1 cellular context compared by ENCODE assay signal in the genomic region with DNA sequence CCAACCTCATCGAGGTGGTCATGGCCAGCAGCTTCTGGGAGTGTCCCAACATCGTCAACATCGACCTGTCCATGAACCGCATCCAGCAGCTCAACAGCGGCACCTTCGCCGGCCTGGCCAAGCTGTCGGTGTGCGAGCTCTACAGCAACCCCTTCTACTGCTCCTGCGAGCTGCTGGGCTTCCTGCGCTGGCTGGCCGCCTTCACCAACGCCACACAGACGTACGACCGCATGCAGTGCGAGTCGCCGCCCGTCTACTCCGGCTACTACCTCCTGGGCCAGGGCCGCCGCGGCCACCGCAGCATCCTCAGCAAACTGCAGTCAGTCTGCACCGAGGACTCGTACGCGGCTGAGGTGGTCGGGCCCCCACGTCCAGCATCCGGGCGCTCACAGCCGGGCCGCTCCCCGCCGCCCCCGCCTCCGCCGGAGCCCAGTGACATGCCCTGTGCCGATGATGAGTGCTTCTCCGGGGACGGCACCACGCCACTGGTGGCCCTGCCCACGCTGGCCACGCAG.
TF ChIP-seq lines count a peak whose summit lies in the region.

No MANE protein-coding gene starts in this region.

TF ChIP-seq in H1, 55 proteins besides CTCF, POLR2A, EP300 and RAD21:
- TF ChIP-seq SRF (IDR thresholded peaks at IDR 0.05; ENCODE audit: low read depth, low read length) (no peak), JUN (IDR thresholded peaks at IDR 0.05; ENCODE audit: low read depth, low read length) (no peak), HDAC6 (IDR thresholded peaks at IDR 0.05; ENCODE audit: low read depth, low read length) (no peak), SIRT6 (IDR thresholded peaks at IDR 0.05; ENCODE audit: low read length) (no peak), TEAD4 (IDR thresholded peaks at IDR 0.05; ENCODE audit: low read depth, low read length) (no peak), KDM5A (IDR thresholded peaks at IDR 0.05; ENCODE audit: low read length) (no peak), CHD1 (IDR thresholded peaks at IDR 0.05; ENCODE audit: low read depth, low read length) (no peak), CTBP2 (IDR thresholded peaks at IDR 0.05; ENCODE audit: borderline replicate concordance, insufficient read depth, insufficient read length, low read length) (no peak), SUZ12 (IDR thresholded peaks at IDR 0.05; ENCODE audit: low read length) (no peak), HDAC2 (IDR thresholded peaks at IDR 0.05; ENCODE audit: borderline replicate concordance in 1 of 2, low read depth in 2 of 2, low read length in 2 of 2) (no peak), MAFK (IDR thresholded peaks at IDR 0.05; ENCODE audit: low read depth, low read length) (no peak), EZH2 (IDR thresholded peaks at IDR 0.05; ENCODE audit: low read depth, low read length, severe bottlenecking) (no peak), CREB1 (IDR thresholded peaks at IDR 0.05) (no peak), NANOG (IDR thresholded peaks at IDR 0.05; ENCODE audit: insufficient read depth, low read depth, low read length, poor library complexity, severe bottlenecking) (no peak)
- TF ChIP-seq, protein P1, sequence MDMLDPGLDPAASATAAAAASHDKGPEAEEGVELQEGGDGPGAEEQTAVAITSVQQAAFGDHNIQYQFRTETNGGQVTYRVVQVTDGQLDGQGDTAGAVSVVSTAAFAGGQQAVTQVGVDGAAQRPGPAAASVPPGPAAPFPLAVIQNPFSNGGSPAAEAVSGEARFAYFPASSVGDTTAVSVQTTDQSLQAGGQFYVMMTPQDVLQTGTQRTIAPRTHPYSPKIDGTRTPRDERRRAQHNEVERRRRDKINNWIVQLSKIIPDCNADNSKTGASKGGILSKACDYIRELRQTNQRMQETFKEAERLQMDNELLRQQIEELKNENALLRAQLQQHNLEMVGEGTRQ (IDR thresholded peaks at IDR 0.05; ENCODE audit: low read length): no peak
TF ChIP-seq in H1: peak in this region for 0.
